In genomic region chr6:142258305-142258704, GRCh38 we compare ENCODE assay signal across 30 cellular contexts. TPM values are rescaled to one million over a fixed set of nuclear protein-coding genes. Genes with fewer than 3 reads are reported as not detected.
"Had no signal": no experiment of that assay in that cellular context is flagged by ENCODE, and none has a peak within 500 bp of the region (broad histone marks: within the 10 kb centered on the region; RNA-seq: fewer than 3 reads in every experiment).

No MANE protein-coding gene starts in this region.

- H3K36me3 Mint-ChIP-seq: activated naive CD8-positive, alpha-beta T cell; WTC11 had no signal

- H3K27me3 Mint-ChIP-seq: activated CD4-positive, alpha-beta memory T cell treated with anti-CD3 and anti-CD28 coated beads, Interleukin-2, amount 10 ng/mL, durations not matched to agents 7 days and 5 days; activated CD4-positive, alpha-beta T cell treated with anti-CD3 and anti-CD28 coated beads, Interleukin-2, amount 10 ng/mL, durations not matched to agents 7 days and 5 days; activated naive CD8-positive, alpha-beta T cell; activated T-cell treated with anti-CD3 and anti-CD28 coated beads, Interleukin-2, amount 50 U/mL, for 24 hours had no signal

- H3K9me3 Mint-ChIP-seq: activated CD4-positive, alpha-beta memory T cell treated with anti-CD3 and anti-CD28 coated beads, Interleukin-2, amount 10 ng/mL, durations not matched to agents 7 days and 5 days; activated CD4-positive, alpha-beta T cell treated with anti-CD3 and anti-CD28 coated beads, Interleukin-2, amount 10 ng/mL, durations not matched to agents 7 days and 5 days; activated T-cell treated with anti-CD3 and anti-CD28 coated beads, Interleukin-2, amount 50 U/mL, for 24 hours; activated T-cell treated with anti-CD3 and anti-CD28 coated beads, Interleukin-2, amount 50 U/mL, for 72 hours; effector memory CD8-positive, alpha-beta T cell; WTC11 had no signal

- H3K27ac Mint-ChIP-seq: activated CD4-positive, alpha-beta memory T cell treated with anti-CD3 and anti-CD28 coated beads, Interleukin-2, amount 10 ng/mL, durations not matched to agents 7 days and 5 days; activated CD4-positive, alpha-beta T cell treated with anti-CD3 and anti-CD28 coated beads, Interleukin-2, amount 10 ng/mL, durations not matched to agents 7 days and 5 days; activated naive CD8-positive, alpha-beta T cell; activated T-cell treated with anti-CD3 and anti-CD28 coated beads, Interleukin-2, amount 50 U/mL, for 24 hours; activated T-cell treated with anti-CD3 and anti-CD28 coated beads, Interleukin-2, amount 50 U/mL, for 72 hours; effector memory CD8-positive, alpha-beta T cell; WTC11 had no signal

- H3K27me3 ChIP-seq: body of pancreas, esophagus squamous epithelium had no signal

- H3K9me3 ChIP-seq: body of pancreas, esophagus squamous epithelium had no signal

- FAIRE-seq: colon, frontal cortex, TTC549 had no signal

- H3K4me3 Mint-ChIP-seq: activated CD4-positive, alpha-beta memory T cell treated with anti-CD3 and anti-CD28 coated beads, Interleukin-2, amount 10 ng/mL, durations not matched to agents 7 days and 5 days; activated CD4-positive, alpha-beta T cell treated with anti-CD3 and anti-CD28 coated beads, Interleukin-2, amount 10 ng/mL, durations not matched to agents 7 days and 5 days; activated naive CD8-positive, alpha-beta T cell; activated T-cell treated with anti-CD3 and anti-CD28 coated beads, Interleukin-2, amount 50 U/mL, for 24 hours; activated T-cell treated with anti-CD3 and anti-CD28 coated beads, Interleukin-2, amount 50 U/mL, for 72 hours; effector memory CD8-positive, alpha-beta T cell; WTC11 had no signal

- DNase-seq: activated CD4-positive, alpha-beta memory T cell treated with anti-CD3 and anti-CD28 coated beads, Interleukin-2, amount 10 ng/mL, durations not matched to agents 7 days and 5 days; activated CD4-positive, alpha-beta T cell treated with anti-CD3 and anti-CD28 coated beads for 1 hour; activated CD4-positive, alpha-beta T cell treated with anti-CD3 and anti-CD28 coated beads for 4 hours; activated CD4-positive, alpha-beta T cell treated with anti-CD3 and anti-CD28 coated beads, Interleukin-2, amount 10 ng/mL, durations not matched to agents 7 days and 5 days; activated CD4-positive, alpha-beta T cell treated with anti-CD3 and anti-CD28 coated beads, Interleukin-2, amount 50 U/mL, for 4 hours; activated CD8-positive, alpha-beta memory T cell treated with anti-CD3 and anti-CD28 coated beads, Interleukin-2, amount 50 U/mL, for 48 hours; activated gamma-delta T cell; activated naive CD4-positive, alpha-beta T cell treated with anti-CD3 and anti-CD28 coated beads, Interleukin-2, amount 50 U/mL, for 16 hours; activated naive CD4-positive, alpha-beta T cell treated with Interleukin-2 at 50 U/mL for 16 hours; activated T-cell treated with anti-CD3 and anti-CD28 coated beads for 4 hours; activated T-cell treated with anti-CD3 and anti-CD28 coated beads, Interleukin-2, amount 50 U/mL, for 24 hours; activated T-cell treated with anti-CD3 and anti-CD28 coated beads, Interleukin-2, amount 50 U/mL, for 72 hours; amniotic stem cell; anterior cingulate cortex; body of pancreas; caudate nucleus; cortex of kidney; dermis blood vessel endothelial cell; effector CD4-positive, alpha-beta T cell; effector memory CD8-positive, alpha-beta T cell; esophagus squamous epithelium; head of caudate nucleus; T-helper 2 cell had no signal

- H3K4me3 ChIP-seq: body of pancreas, esophagus squamous epithelium had no signal

- ATAC-seq: activated T-cell treated with anti-CD3 and anti-CD28 coated beads, Interleukin-2, amount 50 U/mL, for 72 hours; body of pancreas; effector memory CD8-positive, alpha-beta T cell; WTC11 had no signal

- H3K27ac ChIP-seq: body of pancreas, esophagus squamous epithelium, VCaP had no signal

- H3K4me1 Mint-ChIP-seq: activated CD4-positive, alpha-beta memory T cell treated with anti-CD3 and anti-CD28 coated beads, Interleukin-2, amount 10 ng/mL, durations not matched to agents 7 days and 5 days; activated CD4-positive, alpha-beta T cell treated with anti-CD3 and anti-CD28 coated beads, Interleukin-2, amount 10 ng/mL, durations not matched to agents 7 days and 5 days; WTC11 had no signal

- H3K4me1 ChIP-seq: body of pancreas, esophagus squamous epithelium had no signal

- H3K36me3 ChIP-seq: esophagus squamous epithelium had no signal

RNA-seq across cellular contexts. Expression of gene ADGRG6, which starts 43.5 kb away (rescaled TPM):
- total RNA-seq: activated CD4-positive, alpha-beta memory T cell treated with anti-CD3 and anti-CD28 coated beads, Interleukin-2, amount 10 ng/mL, durations not matched to agents 7 days and 5 days; T-helper 1 cell treated with Interleukin-12 subunit alpha and Interleukin-12 subunit beta and Interleukin-4 antibody, amounts not matched to agents 30 ng/mL and 1 ng/mL, for 36 hours had no signal
